Comparison of ENCODE assay signal across 26 cellular contexts in the genomic region with DNA sequence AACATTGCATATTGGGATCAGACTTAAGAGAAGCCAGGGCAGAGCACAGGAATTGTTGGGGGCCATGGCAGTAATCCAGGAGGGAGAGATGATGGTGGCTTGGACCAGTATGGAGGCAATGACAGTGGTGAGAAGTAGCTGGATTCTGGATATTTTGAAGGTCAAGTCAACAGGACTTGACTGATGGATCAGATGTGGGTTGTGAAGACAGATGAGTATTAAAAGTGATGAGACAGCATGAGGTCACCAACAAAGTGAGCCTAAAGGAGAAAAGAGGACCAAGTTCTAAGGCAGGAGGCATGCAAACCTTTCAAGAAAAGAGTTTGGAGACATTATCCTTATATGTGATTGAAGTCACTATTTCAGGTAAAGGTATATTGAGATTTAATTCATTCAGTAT. TPM values are rescaled to one million over a fixed set of nuclear protein-coding genes. Genes with fewer than 3 reads are reported as not detected.
DNase-seq lines count a peak whose midpoint lies in the region; ATAC-seq, FAIRE-seq and TF ChIP-seq lines count a peak whose summit lies in the region.
"Had no signal": no experiment of that assay in that cellular context is flagged by ENCODE, and none has a peak within 500 bp of the region (broad histone marks: within the 10 kb centered on the region; RNA-seq: fewer than 3 reads in every experiment).

No MANE protein-coding gene starts in this region.

- H3K4ac ChIP-seq in IMR-90 (ENCODE audit: low read depth, low read length) (no peak overlapping the region; the same call in 1 of the 2 replicates), mesenchymal stem cell (ENCODE audit: low read depth in 1 of 2, low read length in 2 of 2) (no peak overlapping the region)

- H4K5ac ChIP-seq in IMR-90 (ENCODE audit: low read depth, low read length) = peak overlapping the region; percentile 27; the same call in 1 of the 2 replicates

- in situ Hi-C loops in GM23248 (cut with MboI) (no loop called here), IMR-90 (cut with MboI; ENCODE audit: low sequenced_read_pairs) (no loop called here), K562 (cut with MboI) (no loop called here)

- H3K27ac ChIP-seq in GM23248 (peak overlapping the region; percentile 21), IMR-90 (ENCODE audit: insufficient read depth, low read length) (no peak overlapping the region), K562 (ENCODE audit: extremely low read depth, low read depth, low read length) (no peak overlapping the region), mesenchymal stem cell (ENCODE audit: low read length, poor library complexity, severe bottlenecking) (no peak overlapping the region), sigmoid colon (no peak overlapping the region)
- H3K27ac ChIP-seq: lower lobe of right lung, psoas muscle had no signal

- H3K27me3 ChIP-seq in GM23248 (replicated peaks; ENCODE audit: insufficient read depth) (no peaks in the 10 kb centered on the region), IMR-90 (ENCODE audit: control insufficient read depth, insufficient read depth, low read length) (no peaks in the 10 kb centered on the region), K562 (ENCODE audit: control insufficient read depth in 2 of 2, insufficient read depth in 2 of 2, low read length in 2 of 2) (no peaks in the 10 kb centered on the region), mesenchymal stem cell (ENCODE audit: control insufficient read depth in 1 of 2, insufficient read depth in 1 of 2, low read length in 2 of 2) (no peaks in the 10 kb centered on the region), sigmoid colon (no peaks in the 10 kb centered on the region)

- H3K9me1 ChIP-seq in IMR-90 (ENCODE audit: insufficient read depth, low read length) (peaks cover 22% of the 10 kb centered on the region), K562 (ENCODE audit: control insufficient read depth, insufficient read depth, low read length) (no peaks in the 10 kb centered on the region)

- no peak overlapping the region for H2AK9ac ChIP-seq in IMR-90 (replicated peaks; ENCODE audit: low read depth, low read length, poor library complexity)

- no peak overlapping the region for H2AFZ ChIP-seq in GM23248
- no peak overlapping the region for H2AFZ ChIP-seq in IMR-90 (replicated peaks; ENCODE audit: low read length, poor library complexity)
- H2AFZ ChIP-seq in K562 (ENCODE audit: low read depth, low read length) = no peak overlapping the region
- H2AFZ ChIP-seq in mesenchymal stem cell (ENCODE audit: low read depth, low read length) = no peak overlapping the region

- TF ChIP-seq RAD21 in IMR-90 (IDR thresholded peaks at IDR 0.05; ENCODE audit: low read length) = no peak
- TF ChIP-seq RAD21 in K562 (CRISPR knock-in tag; conservative IDR thresholded peaks at IDR 0.05 in 1 of 2, IDR thresholded peaks at IDR 0.05 in 1 of 2) = no peak

- dilution Hi-C loops in IMR-90 (cut with HindIII; ENCODE audit: low sequenced_read_pairs, unreplicated experiment) = no loop called here

- CTCF ChIA-PET in IMR-90 (lab: Yijun Ruan, JAX) = no interaction called here
- CTCF ChIA-PET in K562 (lab: Yijun Ruan, JAX; ENCODE audit: low intra/inter-chr PET ratio) = no interaction called here

- H3K14ac ChIP-seq in IMR-90 (replicated peaks; ENCODE audit: low read depth, low read length) (no peak overlapping the region), mesenchymal stem cell (ENCODE audit: low read length in 2 of 2) (peak overlapping the region in 1 of 2 experiments; percentile 14)

- H2BK12ac ChIP-seq in mesenchymal stem cell (ENCODE audit: low read length in 2 of 2) = peak overlapping the region in 1 of 2 experiments; percentile 33

- H3K79me1 ChIP-seq in IMR-90 (ENCODE audit: low read depth in 1 of 2, low read length in 2 of 2) (no peaks in the 10 kb centered on the region), mesenchymal stem cell (replicated peaks; ENCODE audit: low read length, poor library complexity, severe bottlenecking) (no peaks in the 10 kb centered on the region)

- H3K36me3 ChIP-seq in GM23248 (ENCODE audit: low read depth) (no peaks in the 10 kb centered on the region), IMR-90 (ENCODE audit: control insufficient read depth, insufficient read depth, low read length) (no peaks in the 10 kb centered on the region), K562 (ENCODE audit: control insufficient read depth, insufficient read depth, low read length) (no peaks in the 10 kb centered on the region), mesenchymal stem cell (ENCODE audit: control insufficient read depth in 1 of 2, insufficient read depth in 2 of 2, low read depth in 1 of 2, low read length in 2 of 2) (no peaks in the 10 kb centered on the region), sigmoid colon (no peaks in the 10 kb centered on the region)
- H3K36me3 ChIP-seq: lower lobe of right lung had no signal

- peak overlapping the region; percentile 14; the same call in 1 of the 2 replicates for H3K18ac ChIP-seq in IMR-90 (ENCODE audit: low read depth, low read length)
- H3K18ac ChIP-seq in mesenchymal stem cell (ENCODE audit: low read depth in 1 of 2, low read length in 2 of 2) = peak overlapping the region in 1 of 2 experiments; percentile 73

- H3K4me2 ChIP-seq in GM23248 (ENCODE audit: unreplicated experiment) (peak overlapping the region; percentile 27), IMR-90 (ENCODE audit: low read depth, low read length) (no peak overlapping the region), K562 (ENCODE audit: insufficient read depth, low read length) (no peak overlapping the region), mesenchymal stem cell (ENCODE audit: low read length, poor library complexity, severe bottlenecking) (no peak overlapping the region)

- POLR2A ChIA-PET in IMR-90 (lab: Charles Lee; ENCODE audit: unreplicated experiment) = interaction anchor here (0.5 kb wide), 1 partner anchor 37 kb away, joined by 3 read pairs; no protein-coding TSS in a partner anchor
- POLR2A ChIA-PET in K562 (lab: Yijun Ruan, JAX) = interaction anchor here (0.5 to 2.6 kb wide), 2 partner anchors 12 to 13 kb away, joined by 4 to 10 read pairs; no protein-coding TSS in a partner anchor

- H3K4me1 ChIP-seq in GM23248 (ENCODE audit: insufficient read depth) = peaks cover 75% of the 10 kb centered on the region
- H3K4me1 ChIP-seq in IMR-90 (ENCODE audit: control insufficient read depth, insufficient read depth, low read length) = peaks cover 11% of the 10 kb centered on the region
- H3K4me1 ChIP-seq in K562 (replicated peaks in 1 of 2; ENCODE audit: control insufficient read depth in 2 of 2, insufficient read depth in 2 of 2, low read length in 2 of 2) = peaks cover 6 to 10% of the 10 kb centered on the region in 2 experiments; a peak in 3 of 5 replicates
- peaks cover 8% of the 10 kb centered on the region for H3K4me1 ChIP-seq in mesenchymal stem cell (ENCODE audit: control insufficient read depth, insufficient read depth, low read depth, low read length)
- H3K4me1 ChIP-seq in sigmoid colon = no peaks in the 10 kb centered on the region

- H4K20me1 ChIP-seq in GM23248 (ENCODE audit: insufficient read depth) (no peaks in the 10 kb centered on the region), IMR-90 (ENCODE audit: insufficient read depth, low read length) (no peaks in the 10 kb centered on the region), K562 (replicated peaks; ENCODE audit: control insufficient read depth, insufficient read depth, low read length) (no peaks in the 10 kb centered on the region)

- FAIRE-seq in K562 (lab: Jason Lieb, UNC) = peak; percentile 44

- H3F3A ChIP-seq in GM23248 (ENCODE audit: insufficient read depth) = peaks cover 65% of the 10 kb centered on the region

- intact Hi-C loops in IMR-90 (cut with micrococcal nuclease) (no loop called here), K562 (cut with micrococcal nuclease) (no loop called here), sigmoid colon (cut with DNase I) (no loop called here)

- H2BK120ac ChIP-seq in IMR-90 (ENCODE audit: low read depth, low read length) = peak overlapping the region; percentile 1; the same call in 1 of the 2 replicates
- H2BK120ac ChIP-seq in mesenchymal stem cell (ENCODE audit: low read depth, low read length) = no peak overlapping the region

- BruUV-seq in IMR-90 (replicated peaks; lab: Mats Ljungman, UMichigan) = no TSS peak
- no TSS peak for BruUV-seq in K562 (replicated peaks; lab: Mats Ljungman, UMichigan)

- no peak for ATAC-seq in IMR-90 (ENCODE audit: low read depth)
- peak; percentile 19; the same call in 1 of the 3 replicates for ATAC-seq in K562
- ATAC-seq: lower lobe of right lung; naive thymus-derived CD8-positive, alpha-beta T cell; psoas muscle; sciatic nerve; SK-N-SH treated with all-trans-retinoic acid at 6 μM for 48 hours; stimulated activated naive B cell treated with anti-CD40 and anti-IgM and Interleukin-4, amounts not matched to agents 10 μg/mL and 1 μg/mL and 100 μg/mL, for 72 hours had no signal

- no peak overlapping the region for H2BK5ac ChIP-seq in IMR-90 (ENCODE audit: low read depth, low read length, poor library complexity, severe bottlenecking)
- H2BK5ac ChIP-seq in mesenchymal stem cell (ENCODE audit: low read depth, low read length, poor library complexity, severe bottlenecking) = no peak overlapping the region

- H2BK15ac ChIP-seq in IMR-90 (ENCODE audit: low read depth, low read length) (no peak overlapping the region), mesenchymal stem cell (ENCODE audit: low read depth, poor library complexity, severe bottlenecking) (no peak overlapping the region)

- no peak overlapping the region for H3K23ac ChIP-seq in IMR-90 (ENCODE audit: low read depth, low read length)
- no peak overlapping the region for H3K23ac ChIP-seq in mesenchymal stem cell (ENCODE audit: low read length in 2 of 2)

- no peak overlapping the region for H3K4me3 ChIP-seq in GM23248
- H3K4me3 ChIP-seq in IMR-90 (ENCODE audit: insufficient read depth, low read depth, low read length) = no peak overlapping the region
- no peak overlapping the region for H3K4me3 ChIP-seq in K562
- no peak overlapping the region for H3K4me3 ChIP-seq in mesenchymal stem cell (ENCODE audit: insufficient read depth in 1 of 2, low read depth in 1 of 2, low read length in 2 of 2)
- no peak overlapping the region for H3K4me3 ChIP-seq in sigmoid colon
- H3K4me3 ChIP-seq: lower lobe of right lung, psoas muscle had no signal

- no peak overlapping the region for H3K9ac ChIP-seq in GM23248
- no peak overlapping the region for H3K9ac ChIP-seq in IMR-90 (ENCODE audit: low read depth, low read length)
- no peak overlapping the region for H3K9ac ChIP-seq in K562 (ENCODE audit: insufficient read depth in 1 of 2, low read depth in 2 of 2, low read length in 2 of 2)
- no peak overlapping the region for H3K9ac ChIP-seq in mesenchymal stem cell (ENCODE audit: low read length)

- H3K9me3 ChIP-seq in GM23248 (ENCODE audit: low read depth) (no peaks in the 10 kb centered on the region), IMR-90 (ENCODE audit: control insufficient read depth, insufficient read depth, low read length) (no peaks in the 10 kb centered on the region), K562 (replicated peaks; ENCODE audit: control insufficient read depth, insufficient read depth, low read depth, low read length) (no peaks in the 10 kb centered on the region), mesenchymal stem cell (ENCODE audit: control insufficient read depth, low read length) (no peaks in the 10 kb centered on the region), sigmoid colon (no peaks in the 10 kb centered on the region)
- H3K9me3 ChIP-seq: lower lobe of right lung, psoas muscle had no signal

- TF ChIP-seq EP300 in K562 (IDR thresholded peaks at IDR 0.05; ENCODE audit: low read length) (0 out of 2 replicates have a peak, but pooled peaks have one; percentile 17), sigmoid colon (IDR thresholded peaks at IDR 0.05) (no peak)

- no peak overlapping the region for H2BK20ac ChIP-seq in IMR-90 (ENCODE audit: low read depth, low read length)

- no peaks in the 10 kb centered on the region for H3K9me2 ChIP-seq in GM23248 (ENCODE audit: insufficient read depth)

- peak; percentile 50 for DNase-seq in GM23248
- no peak for DNase-seq in IMR-90
- DNase-seq in K562 (ENCODE audit: extremely low read depth in 1 of 4, low spot score in 3 of 4) = no peak
- no peak for DNase-seq in mesenchymal stem cell
- DNase-seq in stimulated activated CD4-positive, alpha-beta T cell treated with anti-CD3 and anti-CD28 coated beads, Interleukin-15, amount 100 ng/mL, for 24 hours = no peak
- no peak for DNase-seq in GF-D8 (lab: John Stamatoyannopoulos, UW)
- DNase-seq in SIG-M5 (lab: John Stamatoyannopoulos, UW) = no peak
- DNase-seq in sigmoid colon = no peak
- DNase-seq: activated CD4-positive, alpha-beta memory T cell treated with anti-CD3 and anti-CD28 coated beads for 36 hours; activated effector memory CD4-positive, alpha-beta T cell treated with Interleukin-2 at 50 U/mL for 16 hours; C1 segment of cervical spinal cord; central memory CD4-positive, alpha-beta T cell; COR-L47; DMS53; foreskin melanocyte; lower lobe of right lung; naive thymus-derived CD8-positive, alpha-beta T cell; NCI-H1105 treated with DMSO at 0.1 percent for 48 hours; NCI-H2029; NCI-H526; nucleus accumbens; OCI-M1; psoas muscle; stimulated activated naive B cell treated with anti-CD40 and anti-IgM and Interleukin-4, amounts not matched to agents 10 μg/mL and 1 μg/mL and 100 μg/mL, for 72 hours had no signal

- TF ChIP-seq CTCF in IMR-90 (conservative IDR thresholded peaks at IDR 0.05; ENCODE audit: low read depth, low read length) = no peak
- TF ChIP-seq CTCF in K562 (IDR thresholded peaks at IDR 0.05 in 2 of 3, conservative IDR thresholded peaks at IDR 0.05 in 1 of 3; ENCODE audit: insufficient read depth in 2 of 3, low read depth in 1 of 3, low read length in 3 of 3) = no peak
- no peak for TF ChIP-seq CTCF in sigmoid colon (IDR thresholded peaks at IDR 0.05)

- 0 out of 4 replicates have a peak overlapping the region, but pooled peaks of 1 of the 2 experiments have one; percentile 1 for H4K8ac ChIP-seq in IMR-90 (ENCODE audit: low read depth in 2 of 2, low read length in 2 of 2)
- H4K8ac ChIP-seq in mesenchymal stem cell (ENCODE audit: low read length) = no peak overlapping the region

- H2AK5ac ChIP-seq in IMR-90 (ENCODE audit: low read depth, low read length) (no peak overlapping the region; the same call in 1 of the 2 replicates), mesenchymal stem cell (ENCODE audit: low read length, severe bottlenecking) (peak overlapping the region; percentile 74)

- no peak overlapping the region for H3K56ac ChIP-seq in IMR-90 (ENCODE audit: extremely low read depth, insufficient read depth, low read length)

- H3K79me2 ChIP-seq in GM23248 (ENCODE audit: insufficient read depth) = no peaks in the 10 kb centered on the region
- no peaks in the 10 kb centered on the region for H3K79me2 ChIP-seq in K562 (ENCODE audit: control insufficient read depth, insufficient read depth, low read length)

- no peak overlapping the region for H4K91ac ChIP-seq in IMR-90 (ENCODE audit: insufficient read depth, low read depth, low read length)
- H4K91ac ChIP-seq in mesenchymal stem cell (ENCODE audit: low read length) = no peak overlapping the region

- TF ChIP-seq POLR2A in IMR-90 (IDR thresholded peaks at IDR 0.05; ENCODE audit: low read depth, low read length) (no peak), K562 (conservative IDR thresholded peaks at IDR 0.05) (no peak), sigmoid colon (IDR thresholded peaks at IDR 0.05) (no peak)

RNA-seq across cellular contexts. Expression of a gene that starts 56.6 kb away (rescaled TPM):
- 89.5 and 103 TPM in 2 replicates for total RNA-seq in GM23248 (2014; rRNA removed; shearing (Covaris generic))
- polyA plus RNA-seq in GM23248 (2016; fragmentation: Nextera tagmentation; extraction: Ambion mirVana) (35.1 and 39.7 TPM in 2 replicates), IMR-90 (2012; rRNA removed) (11.5 and 12.6 TPM in 2 replicates), K562 (2011; rRNA removed) (11.9 and 12.2 TPM in 2 replicates), K562 (2014; fragmentation: Illumina TruSeq; extraction: Trizol) (18.3 and 20.4 TPM in 2 replicates), K562 (2014; fragmentation: Nextera tagmentation; extraction: Ambion mirVana) (1 to 10 TPM; 2.4 to 3.5 TPM), K562 (2014; rRNA removed) (8.3 and 9.8 TPM in 2 replicates), sigmoid colon (10 to 100 TPM; 12.2 to 26.6 (median 18.0) TPM)
- total RNA-seq in IMR-90 (2012; rRNA removed) (70.8 and 76.4 TPM in 2 replicates), K562 (2014; rRNA removed) (15.1 and 15.8 TPM in 2 replicates), K562 (2014; rRNA removed; fragmentation: Illumina TruSeq; extraction: Trizol) (23.6 and 27.5 TPM in 2 replicates), K562 (2015; rRNA removed; fragmentation: Illumina TruSeq; extraction: Trizol) (29.4 TPM in 2 replicates), K562 (2021) (14.6 and 16.1 TPM in 2 replicates), sigmoid colon (10 to 100 TPM; 25.3 to 42.8 (median 27.0) TPM)
- polyA plus RNA-seq in IMR-90 (2012; cell fraction: cytosol; rRNA removed) = 3.2 and 3.7 TPM in 2 replicates
- 3.3 and 39.5 TPM in 2 replicates for polyA plus RNA-seq in IMR-90 (2012; cell fraction: nucleus; rRNA removed; ENCODE audit: low replicate concordance)
- 28.7 and 54.2 TPM in 2 replicates for total RNA-seq in K562 (2011; cell fraction: chromatin; rRNA removed; ENCODE audit: low replicate concordance)
- 10.3 and 12.6 TPM in 2 replicates for total RNA-seq in K562 (2011; cell fraction: nucleolus; rRNA removed)
- 17.4 and 19.8 TPM in 2 replicates for total RNA-seq in K562 (2011; cell fraction: nucleoplasm; rRNA removed)
- 3.2 and 4.4 TPM in 2 replicates for polyA plus RNA-seq in K562 (2011; cell fraction: cytosol; rRNA removed)
- 9.7 and 13.4 TPM in 2 replicates for polyA plus RNA-seq in K562 (2011; cell fraction: nucleus; rRNA removed)
- 15.9 and 21.4 TPM in 2 replicates for polyA plus RNA-seq in K562 (2012)
- 16.7 and 20.8 TPM in 2 replicates for polyA minus RNA-seq in K562 (2011; rRNA and poly(A)+ RNA removed)
- polyA minus RNA-seq in K562 (2011; cell fraction: cytosol; rRNA and poly(A)+ RNA removed) = 9.1 and 11.1 TPM in 2 replicates
- polyA minus RNA-seq in K562 (2011; cell fraction: nucleus; rRNA and poly(A)+ RNA removed) = 17.1 and 47.2 TPM in 2 replicates
- 6.3 TPM for polyA plus RNA-seq in mesenchymal stem cell (2013, experiment 1 of 2)
- 5.7 TPM for polyA plus RNA-seq in mesenchymal stem cell (2013, experiment 2 of 2)
